ENCODE assay signal across 32 cellular contexts in genomic region chr16:52518884-52519283, GRCh38. TPM values are rescaled to one million over a fixed set of nuclear protein-coding genes. Genes with fewer than 3 reads are reported as not detected.
"Had no signal": no experiment of that assay in that cellular context is flagged by ENCODE, and none has a peak within 500 bp of the region (broad histone marks: within the 10 kb centered on the region; RNA-seq: fewer than 3 reads in every experiment).

No MANE protein-coding gene starts in this region.

- H3K36me3 ChIP-seq: colonic mucosa, esophagus muscularis mucosa, esophagus squamous epithelium, gastrocnemius medialis, gastroesophageal sphincter, heart left ventricle, heart right ventricle had no signal

- H3K9me3 Mint-ChIP-seq: dendritic cell treated with granulocyte-macrophage colony-stimulating factor and Interleukin-4, amounts not matched to agents 40 ng/mL and 50 ng/mL, for 4 days; endodermal cell had no signal

- H3K27me3 Mint-ChIP-seq: dendritic cell treated with granulocyte-macrophage colony-stimulating factor and Interleukin-4, amounts not matched to agents 40 ng/mL and 50 ng/mL, for 4 days had no signal

- H3K4me3 Mint-ChIP-seq: dendritic cell treated with granulocyte-macrophage colony-stimulating factor and Interleukin-4, amounts not matched to agents 40 ng/mL and 50 ng/mL, for 4 days; endodermal cell had no signal

- H3K27ac Mint-ChIP-seq: dendritic cell treated with granulocyte-macrophage colony-stimulating factor and Interleukin-4, amounts not matched to agents 40 ng/mL and 50 ng/mL, for 4 days; endodermal cell had no signal

- H3K9me3 ChIP-seq: colonic mucosa, esophagus muscularis mucosa, esophagus squamous epithelium, gastrocnemius medialis, gastroesophageal sphincter, heart left ventricle, heart right ventricle had no signal

- ATAC-seq: esophagus mucosa, foreskin keratinocyte, gastrocnemius medialis, gastroesophageal sphincter, heart left ventricle, heart right ventricle had no signal

- DNase-seq: colonic mucosa; cortex of kidney; dermis blood vessel endothelial cell; dorsolateral prefrontal cortex; effector CD4-positive, alpha-beta T cell; effector CD8-positive, alpha-beta T cell; effector memory CD4-positive, alpha-beta T cell; endodermal cell; erythroblast; esophagus squamous epithelium; foreskin fibroblast; foreskin keratinocyte; foreskin melanocyte; gastrocnemius medialis; glutamatergic neuron; head of caudate nucleus; heart left ventricle; heart right ventricle had no signal

- H3K27me3 ChIP-seq: colonic mucosa, esophagus muscularis mucosa, esophagus squamous epithelium, foreskin keratinocyte, gastrocnemius medialis, gastroesophageal sphincter, heart left ventricle had no signal

- FAIRE-seq: colon, endometrium, endothelial cell of umbilical vein, frontal cortex had no signal

- H3K4me3 ChIP-seq: colonic mucosa, coronary artery, dorsolateral prefrontal cortex, esophagus muscularis mucosa, esophagus squamous epithelium, gastrocnemius medialis, gastroesophageal sphincter, heart left ventricle, heart right ventricle had no signal

- H3K27ac ChIP-seq: colonic mucosa, coronary artery, dorsolateral prefrontal cortex, epithelial cell of prostate, esophagus muscularis mucosa, esophagus squamous epithelium, foreskin keratinocyte, gastrocnemius medialis, gastroesophageal sphincter, heart left ventricle, heart right ventricle had no signal

- H3K4me1 ChIP-seq: colonic mucosa, esophagus muscularis mucosa, esophagus squamous epithelium, foreskin keratinocyte, gastrocnemius medialis, gastroesophageal sphincter, heart left ventricle, heart right ventricle had no signal

RNA-seq across cellular contexts. Expression of gene TOX3, which starts 28.1 kb away (rescaled TPM):
- total RNA-seq: dermis microvascular lymphatic vessel endothelial cell, endothelial cell of umbilical vein, fibroblast of lung, fibroblast of villous mesenchyme, foreskin keratinocyte, glomerular endothelial cell, heart right ventricle had no signal
- polyA plus RNA-seq: endothelial cell of umbilical vein, fibroblast of lung, heart left ventricle, heart right ventricle had no signal
